Comparison of ENCODE assay signal across 8 cellular contexts in genomic region chr9:21965401-21965951, GRCh38. TPM values are rescaled to one million over a fixed set of nuclear protein-coding genes. Genes with fewer than 3 reads are reported as not detected.
DNase-seq lines count a peak whose midpoint lies in the region; ATAC-seq and TF ChIP-seq lines count a peak whose summit lies in the region.

No MANE protein-coding gene starts in this region.

- intact Hi-C loops in naive thymus-derived CD4-positive, alpha-beta T cell (cut with micrococcal nuclease) = loop anchor here (1.0 to 5.0 kb wide), 6 partner anchors 29 to 151 kb away; partner anchors contain the start of genes CDKN2A (in 1 of the 2), CDKN2B (in 1 of the 2) and CDKN2B-AS1 (in 1 of the 2)

- peaks cover 97% of the 10 kb centered on the region for H3K27me3 Mint-ChIP-seq in T-helper 1 cell treated with Interleukin-12 subunit alpha and Interleukin-12 subunit beta and Interleukin-4 antibody, amounts not matched to agents 30 μg/mL and 1 μg/mL, for 36 hours (ENCODE audit: low read depth)
- H3K27me3 Mint-ChIP-seq in endothelial cell (ENCODE audit: unreplicated experiment) = peaks cover 31% of the 10 kb centered on the region
- H3K27me3 Mint-ChIP-seq in naive thymus-derived CD4-positive, alpha-beta T cell = peaks cover 89 to 94% (median 94%) of the 10 kb centered on the region in 5 donors

- peaks cover 34% of the 10 kb centered on the region for H3K4me1 Mint-ChIP-seq in T-helper 1 cell treated with Interleukin-12 subunit alpha and Interleukin-12 subunit beta and Interleukin-4 antibody, amounts not matched to agents 30 μg/mL and 1 μg/mL, for 36 hours (ENCODE audit: low read depth)
- H3K4me1 Mint-ChIP-seq in endothelial cell (ENCODE audit: unreplicated experiment) = peaks cover 11% of the 10 kb centered on the region
- H3K4me1 Mint-ChIP-seq in naive thymus-derived CD4-positive, alpha-beta T cell = peaks cover 9 to 35% (median 25%) of the 10 kb centered on the region in 7 donors

- H3K36me3 Mint-ChIP-seq in T-helper 1 cell treated with Interleukin-12 subunit alpha and Interleukin-12 subunit beta and Interleukin-4 antibody, amounts not matched to agents 30 μg/mL and 1 μg/mL, for 36 hours (ENCODE audit: low read depth) = peaks cover 25% of the 10 kb centered on the region
- peaks cover 1% of the 10 kb centered on the region for H3K36me3 Mint-ChIP-seq in endothelial cell (ENCODE audit: low read depth, unreplicated experiment)
- peaks cover 0 to 28% (median 19%) of the 10 kb centered on the region in 5 donors for H3K36me3 Mint-ChIP-seq in naive thymus-derived CD4-positive, alpha-beta T cell

- H3K9me3 Mint-ChIP-seq in T-helper 1 cell treated with Interleukin-12 subunit alpha and Interleukin-12 subunit beta and Interleukin-4 antibody, amounts not matched to agents 30 μg/mL and 1 μg/mL, for 36 hours = peaks cover 24% of the 10 kb centered on the region
- H3K9me3 Mint-ChIP-seq in endothelial cell (ENCODE audit: unreplicated experiment) = no peaks in the 10 kb centered on the region
- H3K9me3 Mint-ChIP-seq in naive thymus-derived CD4-positive, alpha-beta T cell = peaks cover 8 to 83% (median 47%) of the 10 kb centered on the region in 11 donors

- no peak overlapping the region for H3K27ac ChIP-seq in cardiac muscle cell
- no peak overlapping the region for H3K27ac ChIP-seq in right atrium auricular region
- H3K27ac ChIP-seq in naive thymus-derived CD4-positive, alpha-beta T cell (ENCODE audit: low read depth, low read length) = no peak overlapping the region

- H3K4me3 ChIP-seq in cardiac muscle cell = peak overlapping the region; percentile 13
- H3K4me3 ChIP-seq in right atrium auricular region = peak overlapping the region in 1 of 2 donors; percentile 33
- peak overlapping the region; percentile 33 for H3K4me3 ChIP-seq in naive thymus-derived CD4-positive, alpha-beta T cell (ENCODE audit: low read length)

- H3K36me3 ChIP-seq in cardiac muscle cell = no peaks in the 10 kb centered on the region
- no peaks in the 10 kb centered on the region for H3K36me3 ChIP-seq in right atrium auricular region
- no peaks in the 10 kb centered on the region for H3K36me3 ChIP-seq in naive thymus-derived CD4-positive, alpha-beta T cell (ENCODE audit: control insufficient read depth in 2 of 3, insufficient read depth in 3 of 3, low read length in 3 of 3)

- H3K9me3 ChIP-seq in cardiac muscle cell (ENCODE audit: low read depth) (no peaks in the 10 kb centered on the region), right atrium auricular region (peaks cover 0 to 17% of the 10 kb centered on the region in 2 donors)
- peaks cover 0 to 37% (median 5%) of the 10 kb centered on the region in 3 experiments for H3K9me3 ChIP-seq in naive thymus-derived CD4-positive, alpha-beta T cell (ENCODE audit: control insufficient read depth in 2 of 3, low read length in 3 of 3)

- POLR2A ChIA-PET in naive thymus-derived CD4-positive, alpha-beta T cell (lab: Charles Lee) = interaction anchor here (0.5 kb wide), 1 partner anchor 18 kb away, joined by 3 read pairs; no protein-coding TSS in a partner anchor

- peak; percentile 83 for TF ChIP-seq CTCF in cardiac muscle cell (IDR thresholded peaks at IDR 0.05; ENCODE audit: low read depth, low read length)
- no peak for TF ChIP-seq CTCF in right atrium auricular region (IDR thresholded peaks at IDR 0.05)
- no peak for TF ChIP-seq CTCF in endothelial cell (IDR thresholded peaks at IDR 0.05; ENCODE audit: unreplicated experiment)

- H3K4me1 ChIP-seq in cardiac muscle cell (ENCODE audit: low read depth) (no peaks in the 10 kb centered on the region), right atrium auricular region (peaks cover 0 to 19% of the 10 kb centered on the region in 2 donors)
- peaks cover 10 to 18% of the 10 kb centered on the region in 2 donors for H3K4me1 ChIP-seq in naive thymus-derived CD4-positive, alpha-beta T cell (ENCODE audit: control insufficient read depth in 2 of 2, insufficient read depth in 2 of 2, low read length in 2 of 2)

- CTCF ChIA-PET in naive thymus-derived CD4-positive, alpha-beta T cell (lab: Charles Lee) = interaction anchor here (1.0 kb wide), 1 partner anchor 73 kb away, joined by 3 read pairs; no protein-coding TSS in a partner anchor

- peak overlapping the region; percentile 65 for H3K4me3 Mint-ChIP-seq in T-helper 1 cell treated with Interleukin-12 subunit alpha and Interleukin-12 subunit beta and Interleukin-4 antibody, amounts not matched to agents 30 μg/mL and 1 μg/mL, for 36 hours
- peak overlapping the region; percentile 37 for H3K4me3 Mint-ChIP-seq in endothelial cell (ENCODE audit: unreplicated experiment)
- H3K4me3 Mint-ChIP-seq in naive thymus-derived CD4-positive, alpha-beta T cell = peak overlapping the region in 9 of 10 donors; percentile 1 to 81 (median 57)

- H3K27me3 ChIP-seq in cardiac muscle cell (peaks cover 94% of the 10 kb centered on the region), right atrium auricular region (peaks cover 40 to 44% of the 10 kb centered on the region in 2 donors)
- H3K27me3 ChIP-seq in naive thymus-derived CD4-positive, alpha-beta T cell (ENCODE audit: control insufficient read depth in 2 of 2, insufficient read depth in 2 of 2, low read length in 2 of 2) = peaks cover 56 to 66% of the 10 kb centered on the region in 2 donors

- H3K27ac Mint-ChIP-seq in T-helper 1 cell treated with Interleukin-12 subunit alpha and Interleukin-12 subunit beta and Interleukin-4 antibody, amounts not matched to agents 30 μg/mL and 1 μg/mL, for 36 hours = peak overlapping the region; percentile 72
- no peak overlapping the region for H3K27ac Mint-ChIP-seq in endothelial cell (ENCODE audit: unreplicated experiment)
- peak overlapping the region in 5 of 9 donors; percentile 1 to 78 (median 61) for H3K27ac Mint-ChIP-seq in naive thymus-derived CD4-positive, alpha-beta T cell

- peak; percentile 66 for ATAC-seq in HG02970 (IDR thresholded peaks at IDR 0.05; ENCODE audit: low FRiP score, unreplicated experiment)
- ATAC-seq in naive thymus-derived CD4-positive, alpha-beta T cell = peak; percentile 75

- DNase-seq in cardiac muscle cell (ENCODE audit: low read depth in 1 of 2, low spot score in 1 of 2) (peak; percentile 79 to 82), right atrium auricular region (ENCODE audit: low spot score) (no peak), endothelial cell (ENCODE audit: low spot score) (peak; percentile 81), activated gamma-delta T cell (lab: John Stamatoyannopoulos, UW) (no peak), NCI-H2081 treated with DMSO at 0.1 percent for 48 hours (lab: John Stamatoyannopoulos, UW) (no peak)
- DNase-seq in naive thymus-derived CD4-positive, alpha-beta T cell = peak in 1 of 9 donors; percentile 53

RNA-seq across cellular contexts. Expression of gene CDKN2A, which starts 28.7 kb away (rescaled TPM):
- 0.25 and 0.27 TPM in 2 replicates for total RNA-seq in cardiac muscle cell
- polyA plus RNA-seq in cardiac muscle cell = not detected in 2 replicates
- total RNA-seq in right atrium auricular region = 1 to 10 TPM in 1 of 2 donors, not detected in 1; 1.3 TPM
- total RNA-seq in endothelial cell (ENCODE audit: unreplicated experiment) = not detected
- 10 to 100 TPM in 1 of 5 experiments, 1 to 10 TPM in 1, under 1 TPM in 2, not detected in 1; 0.43 to 21.7 (median 1.7) TPM for total RNA-seq in naive thymus-derived CD4-positive, alpha-beta T cell
- polyA plus RNA-seq in naive thymus-derived CD4-positive, alpha-beta T cell = under 1 TPM in 1 of 2 donors, not detected in 1; 0.79 TPM

RNA-seq across cellular contexts. Expression of gene CDKN2B-AS1, which starts 29.1 kb away (rescaled TPM):
- total RNA-seq in cardiac muscle cell (not detected in 2 replicates), right atrium auricular region (not detected), endothelial cell (ENCODE audit: unreplicated experiment) (0.36 TPM)
- 0.44 TPM in 1 of 2 replicates, not detected in the other for polyA plus RNA-seq in cardiac muscle cell
- 1 to 10 TPM in 1 of 5 experiments, under 1 TPM in 2, not detected in 2; 0.21 to 3.5 (median 0.61) TPM for total RNA-seq in naive thymus-derived CD4-positive, alpha-beta T cell
- not detected for polyA plus RNA-seq in naive thymus-derived CD4-positive, alpha-beta T cell

RNA-seq across cellular contexts. Expression of gene CDKN2B, which starts 43.6 kb away (rescaled TPM):
- total RNA-seq in cardiac muscle cell (1.8 and 2.5 TPM in 2 replicates), right atrium auricular region (1 to 10 TPM; 2.5 to 3.9 TPM), endothelial cell (ENCODE audit: unreplicated experiment) (1.8 TPM)
- polyA plus RNA-seq in cardiac muscle cell = 0.21 and 0.81 TPM in 2 replicates
- 1 to 10 TPM in 2 of 5 experiments, under 1 TPM in 1, not detected in 2; 0.32 to 4.1 (median 1.6) TPM for total RNA-seq in naive thymus-derived CD4-positive, alpha-beta T cell
- not detected for polyA plus RNA-seq in naive thymus-derived CD4-positive, alpha-beta T cell

Comparison
In these comparisons a context has a peak if more than half of its experiments do, and no peak if none do; other contexts are left out.
1. DNase-seq: peak in cardiac muscle cell (2 of 2) and endothelial cell (single experiment); none in right atrium auricular region (single experiment), activated gamma-delta T cell (single experiment) and NCI-H2081 treated with DMSO at 0.1 percent for 48 hours (single experiment).
2. Peak in every context shown above with its lines, with median percentiles within 50 percentile points of each other: H3K4me3 Mint-ChIP-seq.